Comparison of ENCODE assay signal across 9 cellular contexts in genomic region chr12:47302111-47302597, GRCh38.
DNase-seq lines count a peak whose midpoint lies in the region; ATAC-seq and TF ChIP-seq lines count a peak whose summit lies in the region.
"Had no signal": no experiment of that assay in that cellular context is flagged by ENCODE, and none has a peak within 500 bp of the region (broad histone marks: within the 10 kb centered on the region; RNA-seq: fewer than 3 reads in every experiment).

No MANE protein-coding gene starts in this region.

- no peak overlapping the region for H3K27ac ChIP-seq in mammary epithelial cell (ENCODE audit: insufficient read depth, low read depth, low read length)
- no peak overlapping the region for H3K27ac ChIP-seq in breast epithelium

- dilution Hi-C loops in mammary epithelial cell (cut with HindIII; ENCODE audit: low sequenced_read_pairs), result no loop called here

- ATAC-seq in HG02884 (IDR thresholded peaks at IDR 0.05; ENCODE audit: unreplicated experiment), result peak; percentile 84
- ATAC-seq in activated CD8-positive, alpha-beta T cell treated with anti-CD3 and anti-CD28 coated beads, Interleukin-2, amount 10 ng/mL, durations not matched to agents 7 days and 5 days, result peak; percentile 66

- no peaks in the 10 kb centered on the region for H3K27me3 Mint-ChIP-seq in activated CD8-positive, alpha-beta T cell treated with anti-CD3 and anti-CD28 coated beads, Interleukin-2, amount 10 ng/mL, durations not matched to agents 7 days and 5 days (ENCODE audit: low read depth)
- no peaks in the 10 kb centered on the region for H3K27me3 Mint-ChIP-seq in stimulated activated naive CD8-positive, alpha-beta T cell treated with anti-CD3 and anti-CD28 coated beads, Interleukin-15, Interleukin-2, amounts not matched to agents 100 ng/mL and 50 ng/mL, for 24 hours
- H3K27me3 Mint-ChIP-seq in endothelial cell (ENCODE audit: unreplicated experiment), result peaks cover 2% of the 10 kb centered on the region

- H4K20me1 ChIP-seq in mammary epithelial cell (ENCODE audit: insufficient read depth, low read length), result no peaks in the 10 kb centered on the region

- H3K27me3 ChIP-seq in mammary epithelial cell (ENCODE audit: insufficient read depth, low read length) (no peaks in the 10 kb centered on the region), breast epithelium (no peaks in the 10 kb centered on the region)

- H3K4me3 ChIP-seq in mammary epithelial cell (replicated peaks in 1 of 3; ENCODE audit: insufficient read depth in 1 of 3, low read depth in 2 of 3, low read length in 3 of 3) (no peak overlapping the region), breast epithelium (no peak overlapping the region)
- H3K4me3 ChIP-seq: skin epidermis had no signal

- TF ChIP-seq POLR2A in breast epithelium (IDR thresholded peaks at IDR 0.05), result no peak

- H3K4me3 Mint-ChIP-seq in activated CD8-positive, alpha-beta T cell treated with anti-CD3 and anti-CD28 coated beads, Interleukin-2, amount 10 ng/mL, durations not matched to agents 7 days and 5 days, result peak overlapping the region; percentile 5
- H3K4me3 Mint-ChIP-seq in stimulated activated naive CD8-positive, alpha-beta T cell treated with anti-CD3 and anti-CD28 coated beads, Interleukin-15, Interleukin-2, amounts not matched to agents 100 ng/mL and 50 ng/mL, for 24 hours, result peak overlapping the region; percentile 36
- no peak overlapping the region for H3K4me3 Mint-ChIP-seq in endothelial cell (ENCODE audit: unreplicated experiment)

- H2AFZ ChIP-seq in mammary epithelial cell (ENCODE audit: low read depth, low read length), result peak overlapping the region; percentile 26

- WGBS in mammary epithelial cell (ENCODE audit: low coverage, missing lambda C conversion rate), result 85% methylated on average over 6 of the region's 6 CpGs

- in situ Hi-C loops in mammary epithelial cell (cut with MboI; ENCODE audit: low sequenced_read_pairs in 2 of 2), result no loop called here

- H3K4me1 ChIP-seq in mammary epithelial cell (ENCODE audit: insufficient read depth, low read length), result peaks cover 11% of the 10 kb centered on the region
- H3K4me1 ChIP-seq in breast epithelium, result no peaks in the 10 kb centered on the region

- no peak for DNase-seq in mammary epithelial cell
- no peak for DNase-seq in breast epithelium (ENCODE audit: low spot score in 2 of 2)
- DNase-seq in activated CD8-positive, alpha-beta T cell treated with anti-CD3 and anti-CD28 coated beads, Interleukin-2, amount 10 ng/mL, durations not matched to agents 7 days and 5 days, result no peak
- no peak for DNase-seq in NCI-H1048 (lab: John Stamatoyannopoulos, UW)
- no peak for DNase-seq in NCI-H2196 (lab: John Stamatoyannopoulos, UW; ENCODE audit: unreplicated experiment)
- DNase-seq in endothelial cell (ENCODE audit: low spot score), result no peak

- intact Hi-C loops in mammary epithelial cell (cut with micrococcal nuclease), result loop anchor here (10.0 kb wide), 1 partner anchor 117 kb away; no protein-coding TSS in a partner anchor
- intact Hi-C loops in breast epithelium (cut with DNase I; ENCODE audit: low total_unique reads), result no loop called here

- peaks cover 60% of the 10 kb centered on the region for H3K4me1 Mint-ChIP-seq in activated CD8-positive, alpha-beta T cell treated with anti-CD3 and anti-CD28 coated beads, Interleukin-2, amount 10 ng/mL, durations not matched to agents 7 days and 5 days (ENCODE audit: low read depth)
- H3K4me1 Mint-ChIP-seq in stimulated activated naive CD8-positive, alpha-beta T cell treated with anti-CD3 and anti-CD28 coated beads, Interleukin-15, Interleukin-2, amounts not matched to agents 100 ng/mL and 50 ng/mL, for 24 hours (ENCODE audit: low read depth), result peaks cover 84% of the 10 kb centered on the region
- peaks cover 21% of the 10 kb centered on the region for H3K4me1 Mint-ChIP-seq in endothelial cell (ENCODE audit: unreplicated experiment)

- POLR2A ChIA-PET in activated CD8-positive, alpha-beta T cell treated with anti-CD3 and anti-CD28 coated beads, Interleukin-2, amount 10 ng/mL, durations not matched to agents 7 days and 5 days (lab: Charles Lee), result interaction anchor here (0.6 to 2.5 kb wide), 7 partner anchors 25 to 534 kb away, joined by 3 to 11 read pairs (median 3); no protein-coding TSS in a partner anchor

- H3K4me2 ChIP-seq in mammary epithelial cell (ENCODE audit: insufficient read depth, low read depth, low read length), result no peak overlapping the region

- CTCF ChIA-PET in mammary epithelial cell (lab: Charles Lee; ENCODE audit: low non-redundant PET), result no interaction called here
- CTCF ChIA-PET in activated CD8-positive, alpha-beta T cell treated with anti-CD3 and anti-CD28 coated beads, Interleukin-2, amount 10 ng/mL, durations not matched to agents 7 days and 5 days (lab: Charles Lee), result interaction anchor here (0.6 to 2.2 kb wide), 15 partner anchors 10 to 914 kb away, joined by 3 to 12 read pairs (median 4); no protein-coding TSS in a partner anchor

- BruUV-seq in mammary epithelial cell (replicated peaks; lab: Mats Ljungman, UMichigan), result no TSS peak

- no peaks in the 10 kb centered on the region for H3K36me3 ChIP-seq in mammary epithelial cell (ENCODE audit: insufficient read depth, low read length)
- no peaks in the 10 kb centered on the region for H3K36me3 ChIP-seq in breast epithelium

- peaks cover 36% of the 10 kb centered on the region for H3K36me3 Mint-ChIP-seq in activated CD8-positive, alpha-beta T cell treated with anti-CD3 and anti-CD28 coated beads, Interleukin-2, amount 10 ng/mL, durations not matched to agents 7 days and 5 days (ENCODE audit: low read depth)
- peaks cover 56% of the 10 kb centered on the region for H3K36me3 Mint-ChIP-seq in stimulated activated naive CD8-positive, alpha-beta T cell treated with anti-CD3 and anti-CD28 coated beads, Interleukin-15, Interleukin-2, amounts not matched to agents 100 ng/mL and 50 ng/mL, for 24 hours (ENCODE audit: low read depth)
- H3K36me3 Mint-ChIP-seq in endothelial cell (ENCODE audit: low read depth, unreplicated experiment), result peaks cover 4% of the 10 kb centered on the region

- peak overlapping the region; percentile 75 for H3K27ac Mint-ChIP-seq in activated CD8-positive, alpha-beta T cell treated with anti-CD3 and anti-CD28 coated beads, Interleukin-2, amount 10 ng/mL, durations not matched to agents 7 days and 5 days
- peak overlapping the region; percentile 96 for H3K27ac Mint-ChIP-seq in stimulated activated naive CD8-positive, alpha-beta T cell treated with anti-CD3 and anti-CD28 coated beads, Interleukin-15, Interleukin-2, amounts not matched to agents 100 ng/mL and 50 ng/mL, for 24 hours
- no peak overlapping the region for H3K27ac Mint-ChIP-seq in endothelial cell (ENCODE audit: unreplicated experiment)

- H3K9me3 ChIP-seq in mammary epithelial cell (replicated peaks; ENCODE audit: insufficient read depth, low read length) (peaks cover 2% of the 10 kb centered on the region), breast epithelium (no peaks in the 10 kb centered on the region)

- TF ChIP-seq CTCF in mammary epithelial cell (conservative IDR thresholded peaks at IDR 0.05 in 1 of 2, IDR thresholded peaks at IDR 0.05 in 1 of 2; ENCODE audit: extremely low read depth in 1 of 2, insufficient read depth in 1 of 2, low read depth in 1 of 2, low read length in 2 of 2) (no peak), breast epithelium (IDR thresholded peaks at IDR 0.05) (no peak), endothelial cell (IDR thresholded peaks at IDR 0.05; ENCODE audit: unreplicated experiment) (no peak)

- no peaks in the 10 kb centered on the region for H3K79me2 ChIP-seq in mammary epithelial cell (ENCODE audit: insufficient read depth, low read length)

- no peaks in the 10 kb centered on the region for H3K9me3 Mint-ChIP-seq in activated CD8-positive, alpha-beta T cell treated with anti-CD3 and anti-CD28 coated beads, Interleukin-2, amount 10 ng/mL, durations not matched to agents 7 days and 5 days (ENCODE audit: insufficient read depth)
- peaks cover 9% of the 10 kb centered on the region for H3K9me3 Mint-ChIP-seq in stimulated activated naive CD8-positive, alpha-beta T cell treated with anti-CD3 and anti-CD28 coated beads, Interleukin-15, Interleukin-2, amounts not matched to agents 100 ng/mL and 50 ng/mL, for 24 hours
- no peaks in the 10 kb centered on the region for H3K9me3 Mint-ChIP-seq in endothelial cell (ENCODE audit: unreplicated experiment)

- no peak overlapping the region for H3K9ac ChIP-seq in mammary epithelial cell (ENCODE audit: insufficient read depth, low read length)
